In genomic region chr7:3280445-3280844, GRCh38 we compare ENCODE assay signal across 1 cellular context.
TF ChIP-seq lines count a peak whose summit lies in the region.

No MANE protein-coding gene starts in this region.

TF ChIP-seq in H1, 55 proteins besides CTCF, POLR2A, EP300 and RAD21 (continued from another document):
- TF ChIP-seq, protein P1, sequence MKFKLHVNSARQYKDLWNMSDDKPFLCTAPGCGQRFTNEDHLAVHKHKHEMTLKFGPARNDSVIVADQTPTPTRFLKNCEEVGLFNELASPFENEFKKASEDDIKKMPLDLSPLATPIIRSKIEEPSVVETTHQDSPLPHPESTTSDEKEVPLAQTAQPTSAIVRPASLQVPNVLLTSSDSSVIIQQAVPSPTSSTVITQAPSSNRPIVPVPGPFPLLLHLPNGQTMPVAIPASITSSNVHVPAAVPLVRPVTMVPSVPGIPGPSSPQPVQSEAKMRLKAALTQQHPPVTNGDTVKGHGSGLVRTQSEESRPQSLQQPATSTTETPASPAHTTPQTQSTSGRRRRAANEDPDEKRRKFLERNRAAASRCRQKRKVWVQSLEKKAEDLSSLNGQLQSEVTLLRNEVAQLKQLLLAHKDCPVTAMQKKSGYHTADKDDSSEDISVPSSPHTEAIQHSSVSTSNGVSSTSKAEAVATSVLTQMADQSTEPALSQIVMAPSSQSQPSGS (IDR thresholded peaks at IDR 0.05; ENCODE audit: low read length) = no peak
- TF ChIP-seq GABPA (IDR thresholded peaks at IDR 0.05; ENCODE audit: borderline replicate concordance, insufficient read depth, low read length) = no peak
- no peak for TF ChIP-seq MAX (IDR thresholded peaks at IDR 0.05)
- no peak for TF ChIP-seq E2F6 (IDR thresholded peaks at IDR 0.05)
- TF ChIP-seq RBBP5 (IDR thresholded peaks at IDR 0.05; ENCODE audit: borderline replicate concordance, low read depth, low read length) = no peak
- no peak for TF ChIP-seq USF2 (IDR thresholded peaks at IDR 0.05; ENCODE audit: low read length)
- TF ChIP-seq POU5F1 (IDR thresholded peaks at IDR 0.05; ENCODE audit: low read depth, low read length) = no peak
- no peak for TF ChIP-seq HDAC6 (IDR thresholded peaks at IDR 0.05; ENCODE audit: low read depth, low read length)
